15 cellular contexts compared by ENCODE assay signal in the genomic region with DNA sequence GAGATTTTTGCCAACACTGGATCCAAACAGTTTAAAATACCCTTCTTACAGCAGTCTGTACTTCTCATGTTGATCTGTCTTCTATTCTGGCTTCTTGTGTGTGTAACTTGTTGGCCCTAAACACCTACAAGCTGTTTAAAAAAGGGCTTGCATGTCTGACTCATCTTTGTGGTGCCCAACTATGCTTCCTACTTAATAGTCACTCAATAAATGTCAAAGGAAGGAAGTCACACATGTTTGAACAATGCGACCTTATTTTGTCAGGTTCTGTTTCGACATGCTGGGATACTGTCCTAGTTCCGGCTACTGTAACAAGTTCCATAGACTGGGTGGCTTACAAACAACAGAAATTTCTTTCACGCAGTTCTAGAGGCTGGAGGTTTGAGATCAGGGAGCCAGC. TPM values are rescaled to one million over a fixed set of nuclear protein-coding genes. Genes with fewer than 3 reads are reported as not detected.
DNase-seq lines count a peak whose midpoint lies in the region; ATAC-seq and TF ChIP-seq lines count a peak whose summit lies in the region.
"Had no signal": no experiment of that assay in that cellular context is flagged by ENCODE, and none has a peak within 500 bp of the region (broad histone marks: within the 10 kb centered on the region; RNA-seq: fewer than 3 reads in every experiment).

No MANE protein-coding gene starts in this region.

- no peaks in the 10 kb centered on the region for H3K36me3 Mint-ChIP-seq in activated T-helper 1 cell treated with anti-CD3 and anti-CD28 coated beads, Interleukin-12 subunit alpha, Interleukin-12 subunit beta, Interleukin-2, Interleukin-4 antibody, amounts not matched to agents 30 ng/mL and 10 ng/mL and 1 ng/mL, durations not matched to agents 14 hours and 24 hours and 36 hours (ENCODE audit: low read depth)

- WGBS in sigmoid colon, 2 donors: 72 to 75% methylated on average over 4 of the region's 4 CpGs

- no peak for TF ChIP-seq POLR2A in sigmoid colon (IDR thresholded peaks at IDR 0.05)

- H3K4me1 Mint-ChIP-seq in activated T-helper 1 cell treated with anti-CD3 and anti-CD28 coated beads, Interleukin-12 subunit alpha, Interleukin-12 subunit beta, Interleukin-2, Interleukin-4 antibody, amounts not matched to agents 30 ng/mL and 10 ng/mL and 1 ng/mL, durations not matched to agents 14 hours and 24 hours and 36 hours (ENCODE audit: low read depth): peaks cover 38% of the 10 kb centered on the region

- H3K9me3 ChIP-seq in HEK293 (ENCODE audit: control insufficient read depth, insufficient read depth, low read depth, low read length) (no peaks in the 10 kb centered on the region), sigmoid colon (no peaks in the 10 kb centered on the region)

- TF ChIP-seq EP300 in sigmoid colon (IDR thresholded peaks at IDR 0.05): no peak

- H3K27me3 ChIP-seq in sigmoid colon: no peaks in the 10 kb centered on the region

- intact Hi-C loops in activated T-helper 1 cell treated with anti-CD3 and anti-CD28 coated beads, Interleukin-12 subunit alpha, Interleukin-12 subunit beta, Interleukin-2, Interleukin-4 antibody, amounts not matched to agents 30 ng/mL and 10 ng/mL and 1 ng/mL, durations not matched to agents 14 hours and 24 hours and 36 hours (cut with micrococcal nuclease): loop anchor here (2.0 kb wide), 1 partner anchor 59 kb away; no protein-coding TSS in a partner anchor
- intact Hi-C loops in sigmoid colon (cut with DNase I): no loop called here

- H3K27ac Mint-ChIP-seq in activated T-helper 1 cell treated with anti-CD3 and anti-CD28 coated beads, Interleukin-12 subunit alpha, Interleukin-12 subunit beta, Interleukin-2, Interleukin-4 antibody, amounts not matched to agents 30 ng/mL and 10 ng/mL and 1 ng/mL, durations not matched to agents 14 hours and 24 hours and 36 hours: peak overlapping the region; percentile 81
- H3K27ac Mint-ChIP-seq: activated B cell treated with CpG ODN at 0.5 μM for 24 hours; activated naive CD4-positive, alpha-beta T cell treated with anti-CD3 and anti-CD28 coated beads for 36 hours; CD4-positive, alpha-beta T cell had no signal

- ATAC-seq in GM18873 (IDR thresholded peaks at IDR 0.05; ENCODE audit: low FRiP score, unreplicated experiment) (no peak), HG02840 (IDR thresholded peaks at IDR 0.05; ENCODE audit: low FRiP score, unreplicated experiment) (no peak)
- ATAC-seq: right cardiac atrium had no signal

- peak overlapping the region; percentile 5 for H3K4me3 Mint-ChIP-seq in activated T-helper 1 cell treated with anti-CD3 and anti-CD28 coated beads, Interleukin-12 subunit alpha, Interleukin-12 subunit beta, Interleukin-2, Interleukin-4 antibody, amounts not matched to agents 30 ng/mL and 10 ng/mL and 1 ng/mL, durations not matched to agents 14 hours and 24 hours and 36 hours
- H3K4me3 Mint-ChIP-seq: activated B cell treated with CpG ODN at 0.5 μM for 24 hours; activated naive CD4-positive, alpha-beta T cell treated with anti-CD3 and anti-CD28 coated beads for 36 hours; CD4-positive, alpha-beta T cell had no signal

- no peaks in the 10 kb centered on the region for H3K9me3 Mint-ChIP-seq in activated T-helper 1 cell treated with anti-CD3 and anti-CD28 coated beads, Interleukin-12 subunit alpha, Interleukin-12 subunit beta, Interleukin-2, Interleukin-4 antibody, amounts not matched to agents 30 ng/mL and 10 ng/mL and 1 ng/mL, durations not matched to agents 14 hours and 24 hours and 36 hours
- H3K9me3 Mint-ChIP-seq: activated B cell treated with CpG ODN at 0.5 μM for 24 hours; activated naive CD4-positive, alpha-beta T cell treated with anti-CD3 and anti-CD28 coated beads for 36 hours; CD4-positive, alpha-beta T cell had no signal

- POLR2A ChIA-PET in HEK293 (lab: Yijun Ruan, JAX): no interaction called here

- CTCF ChIA-PET in HEK293 (lab: Yijun Ruan, JAX): interaction anchor here (0.9 to 3.8 kb wide), 20 partner anchors 8 to 528 kb away, joined by 3 to 64 read pairs (median 5); a partner anchor contains a TSS

- no peak for TF ChIP-seq CTCF in AG10803 (conservative IDR thresholded peaks at IDR 0.05; ENCODE audit: low read length)
- TF ChIP-seq CTCF in HEK293 (tag by site-specific recombination; IDR thresholded peaks at IDR 0.05): no peak
- TF ChIP-seq CTCF in fibroblast of the aortic adventitia (IDR thresholded peaks at IDR 0.05; ENCODE audit: insufficient read depth, low read length): no peak
- TF ChIP-seq CTCF in sigmoid colon (IDR thresholded peaks at IDR 0.05): no peak

- H3K36me3 ChIP-seq in HEK293 (ENCODE audit: control insufficient read depth in 2 of 2, insufficient read depth in 1 of 2, low read length in 2 of 2) (no peaks in the 10 kb centered on the region), sigmoid colon (no peaks in the 10 kb centered on the region)

- H3K27me3 Mint-ChIP-seq in activated T-helper 1 cell treated with anti-CD3 and anti-CD28 coated beads, Interleukin-12 subunit alpha, Interleukin-12 subunit beta, Interleukin-2, Interleukin-4 antibody, amounts not matched to agents 30 ng/mL and 10 ng/mL and 1 ng/mL, durations not matched to agents 14 hours and 24 hours and 36 hours (ENCODE audit: insufficient read depth): peaks cover 2% of the 10 kb centered on the region
- H3K27me3 Mint-ChIP-seq: CD4-positive, alpha-beta T cell had no signal

- no peak overlapping the region for H3K27ac ChIP-seq in HEK293 (ENCODE audit: extremely low read depth, low read depth, low read length)
- H3K27ac ChIP-seq in sigmoid colon: no peak overlapping the region

- DNase-seq in AG10803 (ENCODE audit: low read depth): peak; percentile 90
- no peak for DNase-seq in activated T-helper 1 cell treated with anti-CD3 and anti-CD28 coated beads, Interleukin-12 subunit alpha, Interleukin-12 subunit beta, Interleukin-2, Interleukin-4 antibody, amounts not matched to agents 30 ng/mL and 10 ng/mL and 1 ng/mL, durations not matched to agents 14 hours and 24 hours and 36 hours (ENCODE audit: low spot score)
- peak; percentile 60 for DNase-seq in fibroblast of the aortic adventitia (ENCODE audit: low read depth)
- DNase-seq in NCI-H187 treated with DMSO at 0.1 percent for 48 hours (lab: John Stamatoyannopoulos, UW): no peak
- no peak for DNase-seq in sigmoid colon
- DNase-seq: activated B cell treated with CpG ODN at 0.5 μM for 24 hours, GOT3, NCI-H524, SHP77 treated with DMSO at 0.1 percent for 48 hours had no signal

- H3K4me1 ChIP-seq in HEK293 (ENCODE audit: control insufficient read depth, insufficient read depth, low read length) (no peaks in the 10 kb centered on the region), sigmoid colon (peaks cover 0 to 3% (median 0%) of the 10 kb centered on the region in 4 donors)

- no peak overlapping the region for H3K4me3 ChIP-seq in AG10803 (ENCODE audit: low read length)
- no peak overlapping the region for H3K4me3 ChIP-seq in HEK293 (ENCODE audit: low read depth, low read length)
- no peak overlapping the region for H3K4me3 ChIP-seq in fibroblast of the aortic adventitia (ENCODE audit: low read depth, low read length)
- no peak overlapping the region for H3K4me3 ChIP-seq in sigmoid colon

TF ChIP-seq in HEK293, 187 proteins besides CTCF, POLR2A, EP300 and RAD21:
- 0 out of 2 replicates have a peak, but pooled peaks have one; percentile 8 for TF ChIP-seq ZNF664 (tag by site-specific recombination; IDR thresholded peaks at IDR 0.05)
- no peak for TF ChIP-seq ZNF350 (tag by site-specific recombination; IDR thresholded peaks at IDR 0.05)
- no peak for TF ChIP-seq ZNF335 (tag by site-specific recombination; conservative IDR thresholded peaks at IDR 0.05)
- TF ChIP-seq ZNF184 (tag by site-specific recombination; IDR thresholded peaks at IDR 0.05): no peak
- no peak for TF ChIP-seq ZNF114 (tag by site-specific recombination; IDR thresholded peaks at IDR 0.05)
- no peak for TF ChIP-seq YY1 (tag by site-specific recombination; IDR thresholded peaks at IDR 0.05)
- TF ChIP-seq ZBTB1 (tag by site-specific recombination; IDR thresholded peaks at IDR 0.05): no peak

RNA-seq across cellular contexts. Expression of a gene that starts 9.4 kb away (rescaled TPM):
- total RNA-seq in activated T-helper 1 cell treated with anti-CD3 and anti-CD28 coated beads, Interleukin-12 subunit alpha, Interleukin-12 subunit beta, Interleukin-2, Interleukin-4 antibody, amounts not matched to agents 30 ng/mL and 10 ng/mL and 1 ng/mL, durations not matched to agents 14 hours and 24 hours and 36 hours: 25.3 and 25.8 TPM in 2 replicates
- total RNA-seq in fibroblast of the aortic adventitia (ENCODE audit: low replicate concordance) (7.0 and 20.5 TPM in 2 replicates), sigmoid colon (10 to 100 TPM; 19.8 to 32.4 (median 22.2) TPM)
- polyA plus RNA-seq in sigmoid colon: 10 to 100 TPM in 2 of 3 donors, 1 to 10 TPM in 1; 7.9 to 19.2 (median 15.5) TPM

RNA-seq across cellular contexts. Expression of a gene that starts 19.3 kb away (rescaled TPM):
- 158 and 163 TPM in 2 replicates for total RNA-seq in activated T-helper 1 cell treated with anti-CD3 and anti-CD28 coated beads, Interleukin-12 subunit alpha, Interleukin-12 subunit beta, Interleukin-2, Interleukin-4 antibody, amounts not matched to agents 30 ng/mL and 10 ng/mL and 1 ng/mL, durations not matched to agents 14 hours and 24 hours and 36 hours
- 67.0 and 189 TPM in 2 replicates for total RNA-seq in fibroblast of the aortic adventitia (ENCODE audit: low replicate concordance)
- 100 to 1,000 TPM; 155 to 247 (median 169) TPM for total RNA-seq in sigmoid colon
- polyA plus RNA-seq in sigmoid colon: 100 to 1,000 TPM; 133 to 267 (median 172) TPM

RNA-seq across cellular contexts. Expression of a gene that starts 32.4 kb away (rescaled TPM):
- 58.2 and 58.7 TPM in 2 replicates for total RNA-seq in activated T-helper 1 cell treated with anti-CD3 and anti-CD28 coated beads, Interleukin-12 subunit alpha, Interleukin-12 subunit beta, Interleukin-2, Interleukin-4 antibody, amounts not matched to agents 30 ng/mL and 10 ng/mL and 1 ng/mL, durations not matched to agents 14 hours and 24 hours and 36 hours
- total RNA-seq in fibroblast of the aortic adventitia (ENCODE audit: low replicate concordance): 4.7 and 25.6 TPM in 2 replicates
- 10 to 100 TPM; 16.8 to 26.5 (median 19.6) TPM for total RNA-seq in sigmoid colon
- 10 to 100 TPM; 14.8 to 48.3 (median 22.2) TPM for polyA plus RNA-seq in sigmoid colon

Comparison
In these comparisons a context has a peak if more than half of its experiments do, and no peak if none do; other contexts are left out.
1. DNase-seq: peak in AG10803 (single experiment) and fibroblast of the aortic adventitia (single experiment); none in activated T-helper 1 cell treated with anti-CD3 and anti-CD28 coated beads, Interleukin-12 subunit alpha, Interleukin-12 subunit beta, Interleukin-2, Interleukin-4 antibody, amounts not matched to agents 30 ng/mL and 10 ng/mL and 1 ng/mL, durations not matched to agents 14 hours and 24 hours and 36 hours (single experiment), NCI-H187 treated with DMSO at 0.1 percent for 48 hours (single experiment) and sigmoid colon (single experiment).